Comparison of ENCODE assay signal across 1 cellular context in the genomic region with DNA sequence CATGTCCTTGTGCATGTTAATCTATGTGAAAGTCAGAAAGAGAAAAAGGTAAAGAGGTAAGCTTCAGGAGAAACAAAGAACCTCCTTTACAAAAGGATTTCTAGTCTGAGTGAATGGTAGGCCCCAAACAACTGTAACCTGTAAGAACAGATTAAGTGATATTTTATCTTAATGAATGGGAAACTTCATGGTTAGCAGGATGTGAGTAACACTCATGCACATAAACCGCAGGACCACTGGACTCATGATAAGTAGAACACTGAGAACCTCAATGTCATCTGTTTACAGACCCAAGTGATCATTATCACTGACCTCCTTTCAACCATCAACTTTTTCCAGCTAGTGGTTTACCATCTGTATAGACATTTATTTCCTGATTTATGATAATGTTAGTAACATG.
TF ChIP-seq lines count a peak whose summit lies in the region.

No MANE protein-coding gene starts in this region.

TF ChIP-seq in PFSK-1, 5 proteins besides CTCF, POLR2A, EP300 and RAD21:
- no peak; the same call in 1 of the 2 replicates for TF ChIP-seq POLR2AphosphoS5 (IDR thresholded peaks at IDR 0.05; ENCODE audit: low read depth, low read length)
- TF ChIP-seq TAF1 (IDR thresholded peaks at IDR 0.05; ENCODE audit: borderline replicate concordance, insufficient read depth, low read length), result peak; percentile 51; the same call in 1 of the 2 replicates
- TF ChIP-seq FOXP2 (optimal IDR thresholded peaks at IDR 0.05; ENCODE audit: borderline replicate concordance, extremely low read depth, extremely low read length, insufficient read depth), result peak; percentile 61
